ENCODE assay signal across 15 cellular contexts in genomic region chr20:19070681-19071441, GRCh38.
A peak's percentile ranks its signal among the peaks of the same experiment; 100 is the strongest.
DNase-seq lines count a peak whose midpoint lies in the region; ATAC-seq and TF ChIP-seq lines count a peak whose summit lies in the region.
"Had no signal": no experiment of that assay in that cellular context is flagged by ENCODE, and none has a peak within 500 bp of the region (broad histone marks: within the 10 kb centered on the region; RNA-seq: fewer than 3 reads in every experiment).

No MANE protein-coding gene starts in this region.

- H3K36me3 ChIP-seq in endodermal cell (ENCODE audit: control insufficient read depth, insufficient read depth, low read length) (no peaks in the 10 kb centered on the region), osteoblast (ENCODE audit: insufficient read depth, low read length) (no peaks in the 10 kb centered on the region)

- H3K4me2 ChIP-seq in osteoblast (ENCODE audit: insufficient read depth, low read length): no peak overlapping the region

- no peaks in the 10 kb centered on the region for H4K20me1 ChIP-seq in osteoblast (ENCODE audit: insufficient read depth, low read length)

- H3K27ac ChIP-seq in endodermal cell (ENCODE audit: low read depth, low read length) (no peak overlapping the region), osteoblast (ENCODE audit: low read depth, low read length) (no peak overlapping the region)

- no peak overlapping the region for H3K4me3 ChIP-seq in endodermal cell (ENCODE audit: low read length)
- H3K4me3 ChIP-seq in osteoblast (ENCODE audit: insufficient read depth, low read length): no peak overlapping the region

- H3K27me3 ChIP-seq in endodermal cell (ENCODE audit: control insufficient read depth, insufficient read depth, low read length, poor library complexity, severe bottlenecking) (no peaks in the 10 kb centered on the region), osteoblast (ENCODE audit: insufficient read depth, low read length) (no peaks in the 10 kb centered on the region)

- no peaks in the 10 kb centered on the region for H3K27me3 Mint-ChIP-seq in endodermal cell (ENCODE audit: insufficient read depth)

- H3K4me1 Mint-ChIP-seq in endodermal cell: no peaks in the 10 kb centered on the region
- H3K4me1 Mint-ChIP-seq: neural crest cell had no signal

- H3K4me1 ChIP-seq in endodermal cell (ENCODE audit: control insufficient read depth, insufficient read depth, low read length) (no peaks in the 10 kb centered on the region), osteoblast (ENCODE audit: insufficient read depth, low read length) (no peaks in the 10 kb centered on the region)

- H3K79me2 ChIP-seq in osteoblast (ENCODE audit: insufficient read depth, low read length): no peaks in the 10 kb centered on the region

- no peak overlapping the region for H3K4me3 Mint-ChIP-seq in endodermal cell
- H3K4me3 Mint-ChIP-seq: neural crest cell had no signal

- peak; percentile 22 for DNase-seq in SKM-1 treated with dmso at 0.1 percent for 144 hours (lab: John Stamatoyannopoulos, UW; ENCODE audit: unreplicated experiment)
- no peak for DNase-seq in islet precursor cell
- no peak for DNase-seq in stimulated activated CD4-positive, alpha-beta T cell treated with anti-CD3 and anti-CD28 coated beads, Interleukin-15, amount 100 ng/mL, for 24 hours
- no peak for DNase-seq in endodermal cell
- DNase-seq in osteoblast (ENCODE audit: insufficient read length, low spot score, missing footprints): no peak
- DNase-seq: glutamatergic neuron; NCI-H446 treated with DMSO at 0.1 percent for 48 hours; SHP77 treated with DMSO at 0.1 percent for 48 hours; stimulated activated CD4-positive, alpha-beta T cell treated with anti-CD3 and anti-CD28 coated beads, Interleukin-12 subunit alpha, Interleukin-12 subunit beta, amount 100 ng/mL, for 4 hours; stimulated activated CD8-positive, alpha-beta memory T cell treated with anti-CD3 and anti-CD28 coated beads, Interleukin-4, amount 100 ng/mL, for 48 hours had no signal

- ATAC-seq in GM18511 (IDR thresholded peaks at IDR 0.05; ENCODE audit: unreplicated experiment): peak; percentile 42
- peak; percentile 32 for ATAC-seq in GM21526 (IDR thresholded peaks at IDR 0.05; ENCODE audit: low FRiP score, unreplicated experiment)
- peak; percentile 24 for ATAC-seq in HG03108 (IDR thresholded peaks at IDR 0.05; ENCODE audit: unreplicated experiment)
- ATAC-seq: left lobe of liver had no signal

- WGBS in endodermal cell (ENCODE audit: insufficient coverage in 1 of 2, insufficient read length in 1 of 2), 2 experiments: 60 to 86% methylated on average over 1 to 3 of the region's 3 CpGs

- no peak overlapping the region for H2AFZ ChIP-seq in osteoblast (ENCODE audit: low read length)

- TF ChIP-seq CTCF in endodermal cell (conservative IDR thresholded peaks at IDR 0.05): no peak
- TF ChIP-seq CTCF in osteoblast (IDR thresholded peaks at IDR 0.05; ENCODE audit: extremely low read depth, low read depth, low read length): no peak

- H3K9ac ChIP-seq in endodermal cell (ENCODE audit: extremely low read depth, low read length, poor library complexity, severe bottlenecking): no peak overlapping the region

- H3K9me3 ChIP-seq in endodermal cell (ENCODE audit: control insufficient read depth, low read length) (peaks cover 2% of the 10 kb centered on the region), osteoblast (ENCODE audit: low read depth, low read length) (no peaks in the 10 kb centered on the region)

- H3K27ac Mint-ChIP-seq in endodermal cell: no peak overlapping the region

- H3K9me3 Mint-ChIP-seq in endodermal cell: peaks cover 29% of the 10 kb centered on the region

- no peaks in the 10 kb centered on the region for H3K36me3 Mint-ChIP-seq in endodermal cell (ENCODE audit: low read depth)
